Comparison of ENCODE assay signal across 7 cellular contexts in genomic region chr2:159904565-159905281, GRCh38. TPM values are rescaled to one million over a fixed set of nuclear protein-coding genes. Genes with fewer than 3 reads are reported as not detected.
DNase-seq lines count a peak whose midpoint lies in the region; ATAC-seq and TF ChIP-seq lines count a peak whose summit lies in the region.

Gene LY75, minus strand, starts transcription at chr2:159904756.

- no TSS peak for BruUV-seq in Panc1 (replicated peaks; lab: Mats Ljungman, UMichigan)

- H3K4me1 ChIP-seq in Panc1 (ENCODE audit: control insufficient read depth, insufficient read depth, low read length) (no peaks in the 10 kb centered on the region), left ventricle myocardium inferior (peaks cover 16% of the 10 kb centered on the region)

- H3K36me3 ChIP-seq in Panc1 (ENCODE audit: control insufficient read depth, insufficient read depth, low read length) = no peaks in the 10 kb centered on the region
- no peaks in the 10 kb centered on the region for H3K36me3 ChIP-seq in left ventricle myocardium inferior

- H3K27me3 ChIP-seq in Panc1 (ENCODE audit: control insufficient read depth, insufficient read depth, low read length) = peaks cover 10% of the 10 kb centered on the region
- peaks cover 17% of the 10 kb centered on the region for H3K27me3 ChIP-seq in left ventricle myocardium inferior (ENCODE audit: low read depth)

- intact Hi-C loops in Panc1 (cut with micrococcal nuclease; ENCODE audit: unreplicated experiment) (no loop called here), left ventricle myocardium inferior (cut with micrococcal nuclease) (no loop called here)

- H3K4me3 ChIP-seq in Panc1 (ENCODE audit: low read depth in 2 of 2, low read length in 2 of 2) (peak within 1 kb of the TSS; percentile 37 to 66), left ventricle myocardium inferior (peak within 1 kb of the TSS; percentile 69)

- H3K9me3 ChIP-seq in Panc1 (ENCODE audit: control insufficient read depth, insufficient read depth, low read depth, low read length) (no peaks in the 10 kb centered on the region), left ventricle myocardium inferior (replicated peaks) (no peaks in the 10 kb centered on the region)

- H3K27ac ChIP-seq in Panc1 (ENCODE audit: low read length) (no peak within 1 kb of the TSS), left ventricle myocardium inferior (replicated peaks) (peak within 1 kb of the TSS; percentile 32)

- TF ChIP-seq CTCF in Panc1 (IDR thresholded peaks at IDR 0.05) (no peak), left ventricle myocardium inferior (IDR thresholded peaks at IDR 0.05; ENCODE audit: borderline replicate concordance) (no peak)

- DNase-seq in Panc1 (ENCODE audit: low read depth, low spot score) (no peak), left ventricle myocardium inferior (peak; percentile 37), retina (peak; percentile 64), cerebellar nuclear complex (lab: John Stamatoyannopoulos, UW) (no peak)
- DNase-seq in activated naive CD4-positive, alpha-beta T cell (lab: John Stamatoyannopoulos, UW) = peak; percentile 45 to 78 (median 60)

- POLR2A ChIA-PET in Panc1 (lab: Charles Lee) = no interaction called here

- in situ Hi-C loops in Panc1 (cut with HindIII; ENCODE audit: low pct_unique_long_range_greater_than_20kb, low sequenced_read_pairs) = no loop called here

- peak; percentile 81 for ATAC-seq in GM18868 (IDR thresholded peaks at IDR 0.05; ENCODE audit: unreplicated experiment)
- ATAC-seq in HG02981 (IDR thresholded peaks at IDR 0.05; ENCODE audit: unreplicated experiment) = peak; percentile 75
- ATAC-seq in Panc1 = peak; percentile 86

- CTCF ChIA-PET in Panc1 (lab: Charles Lee) = no interaction called here

RNA-seq across cellular contexts. Expression of gene LY75, which starts in this region (rescaled TPM):
- total RNA-seq in Panc1 (2021; ENCODE audit: unreplicated experiment) = 2.8 TPM
- 2.6 TPM for polyA plus RNA-seq in Panc1 (2012; ENCODE audit: insufficient read length)
- total RNA-seq in left ventricle myocardium inferior = 0.63 TPM

Comparison
In these comparisons a context has a peak if more than half of its experiments do, and no peak if none do; other contexts are left out.
1. Peak in DNase-seq, H3K4me3 ChIP-seq and H3K27ac ChIP-seq in left ventricle myocardium inferior; RNA of the gene not detected or under 1 TPM.
2. DNase-seq: peak in activated naive CD4-positive, alpha-beta T cell (4 of 4) and retina (single experiment); none in Panc1 (single experiment) and cerebellar nuclear complex (0 of 2).
3. Peak in every context shown above with its lines, with median percentiles within 50 percentile points of each other: ATAC-seq.